ENCODE assay signal across 8 cellular contexts in genomic region chr2:231707625-231708049, GRCh38. TPM values are rescaled to one million over a fixed set of nuclear protein-coding genes. Genes with fewer than 3 reads are reported as not detected.
DNase-seq lines count a peak whose midpoint lies in the region; ATAC-seq and TF ChIP-seq lines count a peak whose summit lies in the region.

No MANE protein-coding gene starts in this region.

- H3K9me3 ChIP-seq in A673 (ENCODE audit: low read depth, low read length, poor library complexity, severe bottlenecking), result no peaks in the 10 kb centered on the region
- H3K9me3 ChIP-seq in colonic mucosa, result no peaks in the 10 kb centered on the region
- no peaks in the 10 kb centered on the region for H3K9me3 ChIP-seq in mesodermal cell (ENCODE audit: control insufficient read depth, low read length)
- no peaks in the 10 kb centered on the region for H3K9me3 ChIP-seq in tibial artery

- CTCF ChIA-PET in A673 (lab: Charles Lee), result interaction anchor here (1.3 kb wide), 1 partner anchor 30 kb away, joined by 7 read pairs; no protein-coding TSS in a partner anchor

- H3K27ac ChIP-seq in A673 (ENCODE audit: low read depth, low read length, poor library complexity, severe bottlenecking), result peak overlapping the region; percentile 97
- peak overlapping the region; percentile 100 for H3K27ac ChIP-seq in colonic mucosa
- H3K27ac ChIP-seq in mesodermal cell (ENCODE audit: low read depth, low read length, severe bottlenecking), result peak overlapping the region; percentile 99
- peak overlapping the region; percentile 99 for H3K27ac ChIP-seq in tibial artery

- BruUV-seq in A673 (replicated peaks; lab: Mats Ljungman, UMichigan), result no TSS peak

- H3K27me3 ChIP-seq in A673 (replicated peaks; ENCODE audit: insufficient read depth, low read depth, low read length, poor library complexity), result no peaks in the 10 kb centered on the region
- H3K27me3 ChIP-seq in colonic mucosa, result no peaks in the 10 kb centered on the region
- H3K27me3 ChIP-seq in tibial artery, result no peaks in the 10 kb centered on the region

- ATAC-seq in GM19324 (IDR thresholded peaks at IDR 0.05; ENCODE audit: low FRiP score, unreplicated experiment), result peak; percentile 4
- no peak for ATAC-seq in HG02973 (IDR thresholded peaks at IDR 0.05; ENCODE audit: unreplicated experiment)
- ATAC-seq in GM21526 (IDR thresholded peaks at IDR 0.05; ENCODE audit: low FRiP score, unreplicated experiment), result no peak

- WGBS in mesodermal cell (ENCODE audit: insufficient coverage in 2 of 2), 2 experiments, result 1 to 2% methylated on average over 32 to 42 of the region's 44 CpGs

- DNase-seq in A673 (ENCODE audit: low spot score) (no peak), SW480 (ENCODE audit: low spot score) (peak; percentile 46), colonic mucosa (peak; percentile 73), tibial artery (no peak)

- POLR2A ChIA-PET in A673 (lab: Charles Lee; ENCODE audit: low non-redundant PET), result interaction anchor here (0.5 to 0.6 kb wide), 3 partner anchors 9 to 198 kb away, joined by 3 to 6 read pairs (median 4); no protein-coding TSS in a partner anchor

- H3K36me3 ChIP-seq in A673 (ENCODE audit: insufficient read depth, low read length, poor library complexity, severe bottlenecking) (peaks cover 25% of the 10 kb centered on the region), colonic mucosa (peaks cover 7% of the 10 kb centered on the region), mesodermal cell (ENCODE audit: control insufficient read depth, insufficient read depth, low read length) (peaks cover 31% of the 10 kb centered on the region), tibial artery (peaks cover 13 to 15% (median 14%) of the 10 kb centered on the region in 3 donors)

- TF ChIP-seq CTCF in A673 (conservative IDR thresholded peaks at IDR 0.05; ENCODE audit: low read depth, low read length) (no peak), colonic mucosa (IDR thresholded peaks at IDR 0.05) (no peak), tibial artery (IDR thresholded peaks at IDR 0.05) (no peak)

- H3K9ac ChIP-seq in colonic mucosa (ENCODE audit: low read depth in 2 of 2, low read length in 2 of 2), result peak overlapping the region; percentile 93 to 94

- H3K4me1 ChIP-seq in A673 (ENCODE audit: insufficient read depth, low read length, poor library complexity, severe bottlenecking), result peaks cover 17% of the 10 kb centered on the region
- H3K4me1 ChIP-seq in colonic mucosa, result peaks cover 13% of the 10 kb centered on the region
- H3K4me1 ChIP-seq in mesodermal cell (ENCODE audit: control insufficient read depth, insufficient read depth, low read length, poor library complexity, severe bottlenecking), result peaks cover 6% of the 10 kb centered on the region
- peaks cover 0 to 38% (median 29%) of the 10 kb centered on the region in 4 donors for H3K4me1 ChIP-seq in tibial artery

- H3K4me3 ChIP-seq in A673 (ENCODE audit: low read depth, low read length, poor library complexity, severe bottlenecking), result peak overlapping the region; percentile 59
- peak overlapping the region; percentile 91 for H3K4me3 ChIP-seq in colonic mucosa
- peak overlapping the region; percentile 67 for H3K4me3 ChIP-seq in mesodermal cell (ENCODE audit: extremely low read depth, insufficient read depth, low read length, poor library complexity, severe bottlenecking)
- H3K4me3 ChIP-seq in tibial artery, result peak overlapping the region; percentile 80 to 99

- intact Hi-C loops in A673 (cut with micrococcal nuclease; ENCODE audit: unreplicated experiment) (loop anchor here (1.0 to 2.0 kb wide), 2 partner anchors 45 to 93 kb away; no protein-coding TSS in a partner anchor), colonic mucosa (cut with DNase I) (no loop called here), tibial artery (cut with DNase I; ENCODE audit: low total_unique reads) (loop anchor here (2.0 kb wide), 1 partner anchor 95 kb away; no protein-coding TSS in a partner anchor)

RNA-seq across cellular contexts. Expression of gene PTMA, which starts 0.7 kb away (rescaled TPM):
- total RNA-seq in A673 (2021) (1,708 and 1,722 TPM in 2 replicates), colonic mucosa (1,000 to 10,000 TPM; 1,195 to 1,836 TPM)
- polyA plus RNA-seq in mesodermal cell (2013, experiment 1 of 2), result 986 TPM
- 1,146 TPM for polyA plus RNA-seq in mesodermal cell (2013, experiment 2 of 2)

Comparison
In these comparisons a context has a peak if more than half of its experiments do, and no peak if none do; other contexts are left out.
1. DNase-seq: peak in SW480 (single experiment) and colonic mucosa (single experiment); none in A673 (single experiment) and tibial artery (0 of 2).
2. Peak in every context shown above with its lines, with median percentiles within 50 percentile points of each other: H3K27ac ChIP-seq and H3K4me3 ChIP-seq.